Comparison of ENCODE assay signal across 8 cellular contexts in the genomic region with DNA sequence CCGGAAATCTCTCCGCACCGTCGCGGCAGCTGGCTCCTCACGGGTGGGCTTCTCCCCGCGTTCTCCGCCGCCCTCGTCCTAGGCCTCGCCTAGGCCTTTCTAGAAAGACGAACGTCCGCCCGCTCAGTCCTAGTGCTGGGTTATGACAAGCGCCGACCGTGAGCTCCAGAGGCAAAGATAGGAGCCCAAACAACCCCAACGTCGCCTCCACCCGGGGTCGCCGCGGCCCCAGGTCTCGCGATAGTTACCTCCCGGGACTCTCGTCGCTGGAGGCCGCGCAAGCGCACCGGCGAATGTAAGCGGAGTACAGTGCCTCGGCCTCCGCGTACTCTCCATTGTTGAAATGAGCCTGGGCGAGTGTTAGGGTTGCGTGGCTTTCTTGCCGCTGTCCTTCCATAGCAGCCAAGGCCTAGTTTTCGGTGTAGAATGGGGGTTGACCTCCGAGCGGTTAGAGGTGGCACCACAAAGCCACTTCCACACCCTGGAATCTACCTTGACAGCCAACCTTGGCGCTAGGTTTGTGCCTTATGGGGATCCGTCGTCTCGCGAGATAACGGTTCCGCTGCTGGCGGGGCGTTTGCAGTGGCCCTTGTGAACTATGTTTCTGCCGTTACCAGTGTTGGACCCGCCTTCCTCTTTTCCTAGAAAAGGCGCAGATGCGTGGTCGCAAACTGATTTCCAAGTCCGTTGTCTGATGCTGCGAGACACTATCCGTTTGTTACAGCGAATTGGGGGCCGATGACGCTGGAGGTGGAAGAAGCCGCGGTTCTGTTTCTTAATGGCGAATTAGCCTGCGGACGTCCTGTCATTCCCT. TPM values are rescaled to one million over a fixed set of nuclear protein-coding genes. Genes with fewer than 3 reads are reported as not detected.
DNase-seq lines count a peak whose midpoint lies in the region; ATAC-seq, FAIRE-seq and TF ChIP-seq lines count a peak whose summit lies in the region.

TSS of gene TTC32 (minus strand) at position 526 of the 814 bp plus-strand sequence. CDS start at position 397, 129 bp downstream.

- FAIRE-seq in small intestine (lab: Jason Lieb, UNC), result no peak

- H3K36me3 ChIP-seq in WERI-Rb-1 (peaks cover 7% of the 10 kb centered on the region), breast epithelium (no peaks in the 10 kb centered on the region), small intestine (ENCODE audit: control insufficient read depth in 2 of 2, insufficient read depth in 2 of 2, low read length in 2 of 2) (no peaks in the 10 kb centered on the region)

- peak within 1 kb of the TSS; percentile 95 for H3K27ac ChIP-seq in WERI-Rb-1
- H3K27ac ChIP-seq in breast epithelium, result peak within 1 kb of the TSS; percentile 95
- H3K27ac ChIP-seq in small intestine (ENCODE audit: low read depth in 1 of 2, low read length in 1 of 2), result peak within 1 kb of the TSS; percentile 89 to 93

- intact Hi-C loops in breast epithelium (cut with DNase I; ENCODE audit: low total_unique reads), result no loop called here

- TF ChIP-seq CTCF in WERI-Rb-1 (IDR thresholded peaks at IDR 0.05; ENCODE audit: low read depth, low read length) (no peak), breast epithelium (IDR thresholded peaks at IDR 0.05) (peak in 1 of 3 donors; percentile 25)

- H3K4me3 ChIP-seq in WERI-Rb-1 (ENCODE audit: low read depth, low read length) (peak within 1 kb of the TSS; percentile 91), breast epithelium (peak within 1 kb of the TSS; percentile 78 to 90 (median 88)), small intestine (ENCODE audit: low read depth in 1 of 2, low read length in 2 of 2) (peak within 1 kb of the TSS; percentile 81)

- peak; percentile 92 for TF ChIP-seq POLR2A in breast epithelium (IDR thresholded peaks at IDR 0.05)

- peak; percentile 97 for DNase-seq in AG08395 (ENCODE audit: low spot score)
- peak; percentile 96 for DNase-seq in NCI-H2227 (lab: John Stamatoyannopoulos, UW; ENCODE audit: unreplicated experiment)
- DNase-seq in WERI-Rb-1, result peak; percentile 96
- DNase-seq in breast epithelium (ENCODE audit: low spot score in 2 of 2), result peak; percentile 91 to 92
- DNase-seq in iPS-NIHi11 (ENCODE audit: low spot score), result peak; percentile 96
- DNase-seq in small intestine, result peak; percentile 93

- peaks cover 0 to 14% of the 10 kb centered on the region in 2 donors for H3K4me1 ChIP-seq in breast epithelium
- peaks cover 0 to 6% of the 10 kb centered on the region in 2 donors for H3K4me1 ChIP-seq in small intestine (ENCODE audit: control insufficient read depth in 2 of 2, insufficient read depth in 1 of 2, low read depth in 1 of 2, low read length in 1 of 2)

- no peaks in the 10 kb centered on the region for H3K27me3 ChIP-seq in WERI-Rb-1 (ENCODE audit: insufficient read depth, low read depth, severe bottlenecking)
- H3K27me3 ChIP-seq in breast epithelium, result no peaks in the 10 kb centered on the region
- no peaks in the 10 kb centered on the region for H3K27me3 ChIP-seq in small intestine (ENCODE audit: control insufficient read depth in 2 of 2, insufficient read depth in 2 of 2, low read length in 2 of 2)

- 0% methylated on average over 66 to 70 of the region's 70 CpGs for WGBS in small intestine, 3 donors

- ATAC-seq in GM18909 (IDR thresholded peaks at IDR 0.05; ENCODE audit: poor library complexity, unreplicated experiment), result peak; percentile 90
- peak; percentile 87 for ATAC-seq in HG03159 (IDR thresholded peaks at IDR 0.05; ENCODE audit: unreplicated experiment)

- H3K9me3 ChIP-seq in WERI-Rb-1 (ENCODE audit: severe bottlenecking) (no peaks in the 10 kb centered on the region), breast epithelium (no peaks in the 10 kb centered on the region), small intestine (ENCODE audit: control insufficient read depth, low read depth) (no peaks in the 10 kb centered on the region)

RNA-seq across cellular contexts. Expression of gene TTC32, which starts in this region (rescaled TPM):
- total RNA-seq in breast epithelium, result 10 to 100 TPM; 16.7 to 35.1 (median 17.8) TPM
- polyA plus RNA-seq in small intestine, result 10 to 100 TPM; 11.6 to 20.8 (median 15.7) TPM

Comparison
In these comparisons a context has a peak if more than half of its experiments do, and no peak if none do; other contexts are left out.
1. Peak in every context shown above with its lines: DNase-seq, ATAC-seq, H3K4me3 ChIP-seq and H3K27ac ChIP-seq.